Comparison of ENCODE assay signal across 1 cellular context in the genomic region with DNA sequence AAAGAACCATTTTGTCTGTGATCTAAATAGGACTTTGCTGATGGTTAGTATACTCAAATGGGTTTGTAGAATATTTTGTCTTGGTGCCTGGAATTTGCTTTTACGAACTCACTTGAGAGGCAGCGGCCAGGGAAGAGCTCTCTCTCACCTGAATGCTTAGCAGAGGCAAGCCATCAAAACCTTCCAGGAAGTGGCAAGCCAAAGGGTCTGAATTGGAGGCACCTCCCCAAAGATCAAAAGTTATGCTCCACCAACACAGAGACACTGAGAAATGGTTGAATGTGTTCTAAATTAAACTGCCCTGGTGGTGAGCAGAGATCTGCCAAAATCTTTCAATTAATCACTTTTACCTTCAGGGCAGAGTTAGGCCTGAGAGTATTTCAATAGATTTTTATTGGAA.
TF ChIP-seq lines count a peak whose summit lies in the region.

No MANE protein-coding gene starts in this region.

TF ChIP-seq in IMR-90, 13 proteins besides CTCF, POLR2A, EP300 and RAD21 (continued from another document):
- TF ChIP-seq ELK1 (IDR thresholded peaks at IDR 0.05; ENCODE audit: borderline replicate concordance, low read depth, low read length) (no peak), CEBPB (IDR thresholded peaks at IDR 0.05; ENCODE audit: low read depth, low read length) (no peak), RCOR1 (IDR thresholded peaks at IDR 0.05; ENCODE audit: insufficient replicate concordance, low read length) (no peak), RFX5 (IDR thresholded peaks at IDR 0.05; ENCODE audit: low read depth, low read length) (no peak), MXI1 (IDR thresholded peaks at IDR 0.05; ENCODE audit: borderline replicate concordance, low read depth, low read length) (no peak), CHD1 (IDR thresholded peaks at IDR 0.05; ENCODE audit: low read depth, low read length) (no peak), NFE2L2 (IDR thresholded peaks at IDR 0.05; ENCODE audit: low read depth, low read length) (no peak), MAZ (IDR thresholded peaks at IDR 0.05; ENCODE audit: borderline replicate concordance, low read depth, low read length) (no peak), MAFK (IDR thresholded peaks at IDR 0.05; ENCODE audit: low read depth, low read length) (no peak)
